8 cellular contexts compared by ENCODE assay signal in the genomic region with DNA sequence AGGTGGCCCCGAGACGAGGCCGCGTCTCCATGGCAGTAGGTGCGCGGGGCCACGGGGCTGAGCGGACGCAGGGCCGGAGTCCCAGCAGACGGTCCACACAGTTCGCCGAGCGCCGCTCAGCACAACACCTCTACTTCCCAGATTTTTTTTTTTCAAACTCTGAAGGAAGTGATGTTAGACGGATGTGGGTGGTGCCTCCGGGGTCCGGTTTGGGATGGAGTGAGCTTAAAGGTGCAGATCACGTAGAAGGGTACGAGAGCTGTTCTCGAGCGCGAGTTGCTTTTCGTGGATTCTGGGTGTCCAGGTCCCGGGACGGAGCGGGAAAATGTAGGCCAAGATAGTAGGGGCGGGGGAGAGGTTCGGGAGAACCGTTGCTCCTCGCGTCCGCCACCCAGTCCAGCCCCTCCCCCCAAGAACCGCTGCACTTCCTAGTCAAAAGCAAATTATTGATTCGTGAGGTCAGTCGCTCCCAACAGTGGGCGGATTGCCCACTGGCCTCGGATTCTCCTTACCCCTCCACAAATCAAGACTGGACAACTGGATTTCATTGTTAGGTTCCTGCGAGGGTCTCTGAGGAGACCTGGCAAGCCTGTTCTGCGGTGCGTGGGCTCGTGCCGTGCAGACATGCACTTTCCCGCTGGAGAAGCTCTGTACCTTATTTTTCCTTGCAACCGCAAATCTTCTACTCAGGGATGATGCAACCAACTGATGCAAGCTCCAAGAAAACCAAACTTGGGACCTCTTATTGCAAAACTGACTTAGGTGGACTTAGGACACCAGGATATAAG. TPM values are rescaled to one million over a fixed set of nuclear protein-coding genes. Genes with fewer than 3 reads are reported as not detected.
DNase-seq lines count a peak whose midpoint lies in the region; ATAC-seq and TF ChIP-seq lines count a peak whose summit lies in the region.

A gene (minus strand): TSS at position 126 of the 788 bp plus-strand sequence. CDS start 95 bp downstream, at position 31.

- peak; percentile 83 for DNase-seq in DMS 273 treated with DMSO at 0.1 percent for 48 hours (lab: John Stamatoyannopoulos, UW)
- peak; percentile 85 to 94 (median 88) for DNase-seq in Peyer's patch
- peak; percentile 78 to 79 for DNase-seq in activated T-cell treated with anti-CD3 and anti-CD28 coated beads, Interleukin-2, amount 50 U/mL, for 48 hours
- peak; percentile 37 to 66 for DNase-seq in stimulated activated CD8-positive, alpha-beta memory T cell treated with anti-CD3 and anti-CD28 coated beads, Interleukin-7, amount 100 ng/mL, for 48 hours (ENCODE audit: extremely low read depth in 1 of 2, low read depth in 1 of 2)

- peaks cover 48% of the 10 kb centered on the region for H3K4me1 ChIP-seq in KMS-11 (ENCODE audit: low read depth, poor library complexity, severe bottlenecking)
- peaks cover 0 to 33% (median 12%) of the 10 kb centered on the region in 4 donors for H3K4me1 ChIP-seq in Peyer's patch
- H3K4me1 ChIP-seq in mucosa of stomach (ENCODE audit: control insufficient read depth, insufficient read depth, low read length): peaks cover 28% of the 10 kb centered on the region

- peak within 1 kb of the TSS; percentile 92 for H3K9ac ChIP-seq in KMS-11
- peak within 1 kb of the TSS; percentile 92 for H3K9ac ChIP-seq in mucosa of stomach (ENCODE audit: low read length)

- peaks cover 59% of the 10 kb centered on the region for H3K79me2 ChIP-seq in KMS-11 (ENCODE audit: insufficient read depth, low read depth)

- H3K9me3 ChIP-seq in Peyer's patch (no peaks in the 10 kb centered on the region), mucosa of stomach (ENCODE audit: control insufficient read depth, low read length) (no peaks in the 10 kb centered on the region)

- peak; percentile 44 to 88 for TF ChIP-seq POLR2A in Peyer's patch (IDR thresholded peaks at IDR 0.05)

- H3K4me3 ChIP-seq in KMS-11 (IDR thresholded peaks at IDR 0.05; ENCODE audit: insufficient read depth, low read depth, low read length): peak within 1 kb of the TSS; percentile 97
- H3K4me3 ChIP-seq in Peyer's patch: peak within 1 kb of the TSS; percentile 71 to 94 (median 90)
- H3K4me3 ChIP-seq in mucosa of stomach (ENCODE audit: low read length): peak within 1 kb of the TSS; percentile 96

- peak within 1 kb of the TSS; percentile 74 for H3K27ac ChIP-seq in KMS-11
- peak within 1 kb of the TSS; percentile 86 to 94 (median 88) for H3K27ac ChIP-seq in Peyer's patch

- H2AFZ ChIP-seq in KMS-11 (ENCODE audit: low read depth): peak within 1 kb of the TSS; percentile 91

- TF ChIP-seq CTCF in KMS-11 (conservative IDR thresholded peaks at IDR 0.05; ENCODE audit: low read depth, low read length) (no peak), Peyer's patch (IDR thresholded peaks at IDR 0.05) (no peak)

- ATAC-seq in GM21619 (IDR thresholded peaks at IDR 0.05; ENCODE audit: unreplicated experiment) (peak; percentile 39), esophagus mucosa (peak; percentile 83)

- peaks cover 22% of the 10 kb centered on the region; the same call in 1 of the 2 replicates for H4K20me1 ChIP-seq in KMS-11 (ENCODE audit: insufficient read depth)

- H3K36me3 ChIP-seq in KMS-11 (ENCODE audit: insufficient read depth) (no peaks in the 10 kb centered on the region; the same call in 1 of the 2 replicates), Peyer's patch (peaks cover 0 to 17% (median 0%) of the 10 kb centered on the region in 3 donors), mucosa of stomach (ENCODE audit: control insufficient read depth, insufficient read depth, low read length) (no peaks in the 10 kb centered on the region)

- H3K27me3 ChIP-seq in KMS-11 (ENCODE audit: insufficient read depth, low read depth) (no peaks in the 10 kb centered on the region; the same call in 1 of the 2 replicates), Peyer's patch (no peaks in the 10 kb centered on the region), mucosa of stomach (ENCODE audit: control insufficient read depth, insufficient read depth, low read length) (no peaks in the 10 kb centered on the region)

- H3K4me2 ChIP-seq in KMS-11: peak within 1 kb of the TSS; percentile 72

RNA-seq across cellular contexts. Expression of the gene that starts here (rescaled TPM):
- total RNA-seq in Peyer's patch: 10 to 100 TPM; 14.9 to 25.0 (median 23.9) TPM
- 32.8 TPM for total RNA-seq in esophagus mucosa

Comparison
In these comparisons a context has a peak if more than half of its experiments do, and no peak if none do; other contexts are left out.
1. Peak in every context shown above with its lines: DNase-seq, ATAC-seq, H3K4me3 ChIP-seq and H3K27ac ChIP-seq.